ENCODE assay signal across 1 cellular context in genomic region chr7:149494738-149495368, GRCh38.
TF ChIP-seq lines count a peak whose summit lies in the region.

No MANE protein-coding gene starts in this region.

TF ChIP-seq in K562, 482 proteins besides CTCF, POLR2A, EP300 and RAD21 (continues in another document):
- TF ChIP-seq PPARD (CRISPR knock-in tag; IDR thresholded peaks at IDR 0.05), result no peak
- TF ChIP-seq U2AF2 (optimal IDR thresholded peaks at IDR 0.05; ENCODE audit: low read depth, low read length), result no peak
- TF ChIP-seq SRSF1 (IDR thresholded peaks at IDR 0.05; ENCODE audit: low read depth, low read length), result no peak
- TF ChIP-seq NFE2 (IDR thresholded peaks at IDR 0.05; ENCODE audit: low read depth), result peak; percentile 99
- TF ChIP-seq UBTF (IDR thresholded peaks at IDR 0.05; ENCODE audit: borderline replicate concordance in 1 of 2, low read depth in 2 of 2, low read length in 2 of 2), result no peak
- no peak for TF ChIP-seq JUNB (CRISPR knock-in tag; conservative IDR thresholded peaks at IDR 0.05)
- peak in 1 of 2 experiments; percentile 38; a peak in 1 of 3 replicates for TF ChIP-seq CBX3 (IDR thresholded peaks at IDR 0.05; ENCODE audit: borderline replicate concordance in 1 of 2, low read length in 2 of 2)
- TF ChIP-seq SAFB2 (IDR thresholded peaks at IDR 0.05; ENCODE audit: borderline replicate concordance, low read depth, low read length, severe bottlenecking), result no peak
- TF ChIP-seq PHF20 (IDR thresholded peaks at IDR 0.05; ENCODE audit: partially characterized antibody), result no peak
- peak; percentile 50; the same call in 1 of the 2 replicates for TF ChIP-seq CREB3L1 (IDR thresholded peaks at IDR 0.05; ENCODE audit: borderline replicate concordance, low read depth)
- TF ChIP-seq MEIS2 (IDR thresholded peaks at IDR 0.05; ENCODE audit: partially characterized antibody), result peak; percentile 9
- TF ChIP-seq CTCFL (IDR thresholded peaks at IDR 0.05; ENCODE audit: borderline replicate concordance, insufficient read depth, low read depth, low read length, poor library complexity, severe bottlenecking), result no peak
- no peak for TF ChIP-seq MED1 (CRISPR knock-in tag; IDR thresholded peaks at IDR 0.05; ENCODE audit: borderline replicate concordance)
- TF ChIP-seq NFIC (IDR thresholded peaks at IDR 0.05), result no peak
- TF ChIP-seq, protein P1, sequence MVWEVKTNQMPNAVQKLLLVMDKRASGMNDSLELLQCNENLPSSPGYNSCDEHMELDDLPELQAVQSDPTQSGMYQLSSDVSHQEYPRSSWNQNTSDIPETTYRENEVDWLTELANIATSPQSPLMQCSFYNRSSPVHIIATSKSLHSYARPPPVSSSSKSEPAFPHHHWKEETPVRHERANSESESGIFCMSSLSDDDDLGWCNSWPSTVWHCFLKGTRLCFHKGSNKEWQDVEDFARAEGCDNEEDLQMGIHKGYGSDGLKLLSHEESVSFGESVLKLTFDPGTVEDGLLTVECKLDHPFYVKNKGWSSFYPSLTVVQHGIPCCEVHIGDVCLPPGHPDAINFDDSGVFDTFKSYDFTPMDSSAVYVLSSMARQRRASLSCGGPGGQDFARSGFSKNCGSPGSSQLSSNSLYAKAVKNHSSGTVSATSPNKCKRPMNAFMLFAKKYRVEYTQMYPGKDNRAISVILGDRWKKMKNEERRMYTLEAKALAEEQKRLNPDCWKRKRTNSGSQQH (CRISPR knock-in tag; IDR thresholded peaks at IDR 0.05), result no peak
- TF ChIP-seq ZFP1 (CRISPR knock-in tag; IDR thresholded peaks at IDR 0.05), result no peak
- TF ChIP-seq BMI1 (IDR thresholded peaks at IDR 0.05; ENCODE audit: low read length), result no peak
- TF ChIP-seq HDAC8 (tag; IDR thresholded peaks at IDR 0.05), result no peak
- TF ChIP-seq RFX1 (IDR thresholded peaks at IDR 0.05), result no peak
- no peak; the same call in 1 of the 2 replicates for TF ChIP-seq MIER1 (IDR thresholded peaks at IDR 0.05; ENCODE audit: low read depth)
- TF ChIP-seq SMAD3 (CRISPR knock-in tag; conservative IDR thresholded peaks at IDR 0.05), result no peak
- TF ChIP-seq, protein P2, sequence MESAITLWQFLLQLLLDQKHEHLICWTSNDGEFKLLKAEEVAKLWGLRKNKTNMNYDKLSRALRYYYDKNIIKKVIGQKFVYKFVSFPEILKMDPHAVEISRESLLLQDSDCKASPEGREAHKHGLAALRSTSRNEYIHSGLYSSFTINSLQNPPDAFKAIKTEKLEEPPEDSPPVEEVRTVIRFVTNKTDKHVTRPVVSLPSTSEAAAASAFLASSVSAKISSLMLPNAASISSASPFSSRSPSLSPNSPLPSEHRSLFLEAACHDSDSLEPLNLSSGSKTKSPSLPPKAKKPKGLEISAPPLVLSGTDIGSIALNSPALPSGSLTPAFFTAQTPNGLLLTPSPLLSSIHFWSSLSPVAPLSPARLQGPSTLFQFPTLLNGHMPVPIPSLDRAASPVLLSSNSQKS (CRISPR knock-in tag; IDR thresholded peaks at IDR 0.05), result no peak
- no peak for TF ChIP-seq CHD1 (IDR thresholded peaks at IDR 0.05; ENCODE audit: low read length)
- TF ChIP-seq ZNF444 (CRISPR knock-in tag; IDR thresholded peaks at IDR 0.05), result no peak
- no peak for TF ChIP-seq GATAD2A (IDR thresholded peaks at IDR 0.05)
- TF ChIP-seq THRA (IDR thresholded peaks at IDR 0.05), result no peak
- TF ChIP-seq ZNF324 (CRISPR knock-in tag; IDR thresholded peaks at IDR 0.05), result no peak
- TF ChIP-seq ZNF175 (CRISPR knock-in tag; IDR thresholded peaks at IDR 0.05; ENCODE audit: low read depth), result no peak
- no peak for TF ChIP-seq ZNF431 (CRISPR knock-in tag; IDR thresholded peaks at IDR 0.05)
- TF ChIP-seq DDX20 (tag; IDR thresholded peaks at IDR 0.05; ENCODE audit: low read depth), result no peak
- TF ChIP-seq FOXA1 (IDR thresholded peaks at IDR 0.05; ENCODE audit: borderline replicate concordance), result no peak
- no peak for TF ChIP-seq ZNF57 (CRISPR knock-in tag; IDR thresholded peaks at IDR 0.05)
- no peak for TF ChIP-seq XRCC5 (IDR thresholded peaks at IDR 0.05; ENCODE audit: low read depth, low read length)
- TF ChIP-seq STAT5B (CRISPR knock-in tag; IDR thresholded peaks at IDR 0.05), result no peak
- TF ChIP-seq E2F3 (CRISPR knock-in tag; IDR thresholded peaks at IDR 0.05), result no peak
- no peak for TF ChIP-seq PRMT5 (CRISPR knock-in tag; IDR thresholded peaks at IDR 0.05)
- TF ChIP-seq SMAD4 (CRISPR knock-in tag; conservative IDR thresholded peaks at IDR 0.05), result no peak
- TF ChIP-seq HLTF (IDR thresholded peaks at IDR 0.05), result no peak
- peak; percentile 57 to 62; a peak in 2 of 4 replicates for TF ChIP-seq SIN3A (IDR thresholded peaks at IDR 0.05; ENCODE audit: borderline replicate concordance in 2 of 2, control insufficient read depth in 1 of 2, low read depth in 2 of 2, low read length in 2 of 2)
- TF ChIP-seq PURB (CRISPR knock-in tag; IDR thresholded peaks at IDR 0.05; ENCODE audit: low read depth), result no peak
- no peak for TF ChIP-seq SMAD1 (IDR thresholded peaks at IDR 0.05; ENCODE audit: low read depth, low read length, partially characterized antibody)
- TF ChIP-seq MBD1 (CRISPR knock-in tag; IDR thresholded peaks at IDR 0.05), result no peak
- no peak for TF ChIP-seq ILK (tag; IDR thresholded peaks at IDR 0.05; ENCODE audit: borderline replicate concordance, low read depth)
- no peak for TF ChIP-seq NCOA6 (IDR thresholded peaks at IDR 0.05)
- TF ChIP-seq MCM3 (IDR thresholded peaks at IDR 0.05), result no peak
- no peak for TF ChIP-seq CBX2 (IDR thresholded peaks at IDR 0.05; ENCODE audit: insufficient read depth, low read length, poor library complexity, severe bottlenecking)
- TF ChIP-seq ZNF511 (CRISPR knock-in tag; IDR thresholded peaks at IDR 0.05), result no peak
- no peak for TF ChIP-seq TAF7 (tag; IDR thresholded peaks at IDR 0.05)
- TF ChIP-seq ZNF398 (CRISPR knock-in tag; IDR thresholded peaks at IDR 0.05), result no peak
- TF ChIP-seq BCOR (IDR thresholded peaks at IDR 0.05), result no peak
- TF ChIP-seq, protein P3, sequence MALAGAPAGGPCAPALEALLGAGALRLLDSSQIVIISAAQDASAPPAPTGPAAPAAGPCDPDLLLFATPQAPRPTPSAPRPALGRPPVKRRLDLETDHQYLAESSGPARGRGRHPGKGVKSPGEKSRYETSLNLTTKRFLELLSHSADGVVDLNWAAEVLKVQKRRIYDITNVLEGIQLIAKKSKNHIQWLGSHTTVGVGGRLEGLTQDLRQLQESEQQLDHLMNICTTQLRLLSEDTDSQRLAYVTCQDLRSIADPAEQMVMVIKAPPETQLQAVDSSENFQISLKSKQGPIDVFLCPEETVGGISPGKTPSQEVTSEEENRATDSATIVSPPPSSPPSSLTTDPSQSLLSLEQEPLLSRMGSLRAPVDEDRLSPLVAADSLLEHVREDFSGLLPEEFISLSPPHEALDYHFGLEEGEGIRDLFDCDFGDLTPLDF (CRISPR knock-in tag; IDR thresholded peaks at IDR 0.05), result no peak
- no peak for TF ChIP-seq HOXB6 (CRISPR knock-in tag; IDR thresholded peaks at IDR 0.05; ENCODE audit: borderline replicate concordance)
- TF ChIP-seq MYBL2 (IDR thresholded peaks at IDR 0.05; ENCODE audit: low read depth), result no peak
- TF ChIP-seq MYBL2 (CRISPR knock-in tag; IDR thresholded peaks at IDR 0.05; ENCODE audit: borderline replicate concordance), result no peak
- TF ChIP-seq CSDE1 (IDR thresholded peaks at IDR 0.05), result peak in 1 of 2 experiments; percentile 17; a peak in 1 of 4 replicates
- TF ChIP-seq NFATC3 (IDR thresholded peaks at IDR 0.05), result no peak
- TF ChIP-seq, protein P4, sequence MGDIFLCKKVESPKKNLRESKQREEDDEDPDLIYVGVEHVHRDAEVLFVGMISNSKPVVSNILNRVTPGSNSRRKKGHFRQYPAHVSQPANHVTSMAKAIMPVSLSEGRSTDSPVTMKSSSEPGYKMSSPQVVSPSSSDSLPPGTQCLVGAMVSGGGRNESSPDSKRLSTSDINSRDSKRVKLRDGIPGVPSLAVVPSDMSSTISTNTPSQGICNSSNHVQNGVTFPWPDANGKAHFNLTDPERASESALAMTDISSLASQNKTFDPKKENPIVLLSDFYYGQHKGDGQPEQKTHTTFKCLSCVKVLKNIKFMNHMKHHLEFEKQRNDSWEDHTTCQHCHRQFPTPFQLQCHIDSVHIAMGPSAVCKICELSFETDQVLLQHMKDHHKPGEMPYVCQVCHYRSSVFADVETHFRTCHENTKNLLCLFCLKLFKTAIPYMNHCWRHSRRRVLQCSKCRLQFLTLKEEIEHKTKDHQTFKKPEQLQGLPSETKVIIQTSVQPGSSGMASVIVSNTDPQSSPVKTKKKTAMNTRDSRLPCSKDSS (IDR thresholded peaks at IDR 0.05; ENCODE audit: low read depth, partially characterized antibody), result no peak
- no peak for TF ChIP-seq ZC3H11A (IDR thresholded peaks at IDR 0.05; ENCODE audit: low read depth, low read length)
